16 cellular contexts compared by ENCODE assay signal in the genomic region with DNA sequence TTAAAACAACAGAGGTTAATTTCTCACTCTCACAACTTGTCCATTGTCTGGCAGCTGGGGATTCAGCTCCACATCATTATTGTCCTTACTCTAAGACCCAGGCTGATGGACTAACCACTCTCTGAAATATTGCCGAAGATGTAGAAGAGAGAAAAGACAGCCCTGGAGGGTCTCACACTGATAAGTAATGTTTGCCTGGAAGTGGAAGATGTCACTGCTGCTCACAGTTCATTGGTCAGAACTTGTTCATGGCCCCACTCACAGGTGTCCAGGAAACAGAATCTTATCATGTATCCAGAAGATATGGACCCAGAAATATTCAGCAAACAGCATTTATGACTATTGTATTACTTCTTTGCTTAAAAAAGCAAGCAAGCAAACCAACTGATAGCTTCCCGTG.
A peak's percentile ranks its signal among the peaks of the same experiment; 100 is the strongest.
DNase-seq lines count a peak whose midpoint lies in the region; ATAC-seq and TF ChIP-seq lines count a peak whose summit lies in the region.
"Had no signal": no experiment of that assay in that cellular context is flagged by ENCODE, and none has a peak within 500 bp of the region (broad histone marks: within the 10 kb centered on the region; RNA-seq: fewer than 3 reads in every experiment).

No MANE protein-coding gene starts in this region.

- ATAC-seq in stimulated activated effector memory CD8-positive, alpha-beta T cell treated with anti-CD3 and anti-CD28 coated beads, Interleukin-12 subunit alpha, Interleukin-12 subunit beta, amount 100 ng/mL, for 72 hours = no peak
- ATAC-seq: CD8-positive, alpha-beta T cell; GM12878; HepG2 had no signal

- H3K9me2 ChIP-seq in Loucy (replicated peaks; ENCODE audit: low read depth, low read length) (no peaks in the 10 kb centered on the region), OCI-LY7 (ENCODE audit: insufficient read depth, low read length) (no peaks in the 10 kb centered on the region)

- BruUV-seq in OCI-LY7 (replicated peaks; lab: Mats Ljungman, UMichigan) = no TSS peak

- H3K27ac ChIP-seq in OCI-LY7 (ENCODE audit: low read depth, low read length, poor library complexity, severe bottlenecking) = peak overlapping the region; percentile 76
- no peak overlapping the region for H3K27ac ChIP-seq in left ventricle myocardium inferior (replicated peaks)
- H3K27ac ChIP-seq: BLaER1 treated with 17β-estradiol and CSF1 and Interleukin-3, amounts not matched to agents 10 nM and 100 nM; GM23248 had no signal

- CTCF ChIA-PET in OCI-LY7 (lab: Charles Lee; ENCODE audit: unreplicated experiment) = no interaction called here

- TF ChIP-seq CTCF in Loucy (conservative IDR thresholded peaks at IDR 0.05; ENCODE audit: low read length) = no peak
- TF ChIP-seq CTCF in OCI-LY7 (conservative IDR thresholded peaks at IDR 0.05; ENCODE audit: low read length) = no peak
- TF ChIP-seq CTCF in left ventricle myocardium inferior (IDR thresholded peaks at IDR 0.05; ENCODE audit: borderline replicate concordance) = no peak

- no peak overlapping the region for H3K9ac ChIP-seq in Loucy (ENCODE audit: low read depth, low read length, poor library complexity, severe bottlenecking)
- H3K9ac ChIP-seq: BLaER1 treated with 17β-estradiol and CSF1 and Interleukin-3, amounts not matched to agents 10 nM and 100 nM; GM23248 had no signal

- H3K4me3 Mint-ChIP-seq in stimulated activated effector memory CD8-positive, alpha-beta T cell treated with anti-CD3 and anti-CD28 coated beads, Interleukin-12 subunit alpha, Interleukin-12 subunit beta, amount 100 ng/mL, for 72 hours = no peak overlapping the region
- H3K4me3 Mint-ChIP-seq: B cell; CD8-positive, alpha-beta T cell had no signal

- no peaks in the 10 kb centered on the region for H3K4me1 Mint-ChIP-seq in stimulated activated effector memory CD8-positive, alpha-beta T cell treated with anti-CD3 and anti-CD28 coated beads, Interleukin-12 subunit alpha, Interleukin-12 subunit beta, amount 100 ng/mL, for 72 hours

- intact Hi-C loops in OCI-LY7 (cut with micrococcal nuclease; ENCODE audit: unreplicated experiment) (loop anchor here (2.0 to 5.0 kb wide), 5 partner anchors 63 to 661 kb away; partner anchors contain the start of gene LPP), left ventricle myocardium inferior (cut with micrococcal nuclease) (no loop called here)

- H3K36me3 ChIP-seq in Loucy (ENCODE audit: insufficient read depth, low read length) (no peaks in the 10 kb centered on the region), OCI-LY7 (ENCODE audit: insufficient read depth, low read length) (no peaks in the 10 kb centered on the region), left ventricle myocardium inferior (no peaks in the 10 kb centered on the region)
- H3K36me3 ChIP-seq: BLaER1 treated with 17β-estradiol and CSF1 and Interleukin-3, amounts not matched to agents 10 nM and 100 nM; HAP-1 had no signal

- no peak overlapping the region for H3K4me3 ChIP-seq in Loucy (ENCODE audit: low read length, poor library complexity, severe bottlenecking)
- peak overlapping the region; percentile 6 for H3K4me3 ChIP-seq in OCI-LY7 (ENCODE audit: low read depth, low read length, poor library complexity, severe bottlenecking)
- no peak overlapping the region for H3K4me3 ChIP-seq in left ventricle myocardium inferior
- H3K4me3 ChIP-seq: BLaER1 treated with 17β-estradiol and CSF1 and Interleukin-3, amounts not matched to agents 10 nM and 100 nM; GM12878; GM23248; HAP-1 had no signal

- 0 out of 2 replicates have a peak overlapping the region, but pooled peaks have one; percentile 4 for H2AFZ ChIP-seq in Loucy (ENCODE audit: low read length)
- H2AFZ ChIP-seq in OCI-LY7 (ENCODE audit: low read length) = peak overlapping the region; percentile 50; the same call in 1 of the 2 replicates
- H2AFZ ChIP-seq: GM23248 had no signal

- H3K4me1 ChIP-seq in Loucy (ENCODE audit: insufficient read depth, low read length, poor library complexity, severe bottlenecking) (no peaks in the 10 kb centered on the region), OCI-LY7 (ENCODE audit: insufficient read depth, low read length, poor library complexity, severe bottlenecking) (peaks cover 91% of the 10 kb centered on the region), left ventricle myocardium inferior (peaks cover 14% of the 10 kb centered on the region)
- H3K4me1 ChIP-seq: HAP-1 had no signal

- no peaks in the 10 kb centered on the region for H3K79me2 ChIP-seq in Loucy (ENCODE audit: insufficient read depth, low read length)
- H3K79me2 ChIP-seq in OCI-LY7 (ENCODE audit: insufficient read depth, low read depth, low read length) = no peaks in the 10 kb centered on the region

- H3K27me3 ChIP-seq in Loucy (ENCODE audit: insufficient read depth, low read length, poor library complexity, severe bottlenecking) (no peaks in the 10 kb centered on the region), left ventricle myocardium inferior (ENCODE audit: low read depth) (no peaks in the 10 kb centered on the region)
- H3K27me3 ChIP-seq: BLaER1 treated with 17β-estradiol and CSF1 and Interleukin-3, amounts not matched to agents 10 nM and 100 nM had no signal

- H3K9me3 ChIP-seq in Loucy (ENCODE audit: insufficient read depth, low read depth, low read length) (no peaks in the 10 kb centered on the region), OCI-LY7 (ENCODE audit: low read length) (no peaks in the 10 kb centered on the region), left ventricle myocardium inferior (replicated peaks) (no peaks in the 10 kb centered on the region)
- H3K9me3 ChIP-seq: HAP-1 had no signal

- POLR2A ChIA-PET in OCI-LY7 (lab: Charles Lee) = interaction anchor here (0.7 to 9.8 kb wide), 10 partner anchors 20 to 1478 kb away, joined by 3 to 134 read pairs (median 4); partner anchors contain the start of gene BCL6

- DNase-seq in OCI-LY7 (ENCODE audit: low spot score) (peak; percentile 70), globus pallidus (ENCODE audit: low spot score) (no peak), NCI-H1105 (lab: John Stamatoyannopoulos, UW) (no peak), left ventricle myocardium inferior (no peak)
- DNase-seq in stimulated activated effector memory CD8-positive, alpha-beta T cell treated with anti-CD3 and anti-CD28 coated beads, Interleukin-12 subunit alpha, Interleukin-12 subunit beta, amount 100 ng/mL, for 72 hours (ENCODE audit: low spot score in 2 of 2) = no peak
- DNase-seq: Calu3; CD8-positive, alpha-beta T cell; DMS79 treated with DMSO at 0.1 percent for 48 hours; EL; GM23248 had no signal

- H3K27ac Mint-ChIP-seq in stimulated activated effector memory CD8-positive, alpha-beta T cell treated with anti-CD3 and anti-CD28 coated beads, Interleukin-12 subunit alpha, Interleukin-12 subunit beta, amount 100 ng/mL, for 72 hours = peak overlapping the region; percentile 38
- H3K27ac Mint-ChIP-seq: B cell; CD8-positive, alpha-beta T cell had no signal

- H4K20me1 ChIP-seq in Loucy (ENCODE audit: insufficient read depth, low read length, poor library complexity, severe bottlenecking) = no peaks in the 10 kb centered on the region
- no peaks in the 10 kb centered on the region for H4K20me1 ChIP-seq in OCI-LY7 (ENCODE audit: insufficient read depth, low read length)
- H4K20me1 ChIP-seq: BLaER1 treated with 17β-estradiol and CSF1 and Interleukin-3, amounts not matched to agents 10 nM and 100 nM had no signal

- H3K36me3 Mint-ChIP-seq in stimulated activated effector memory CD8-positive, alpha-beta T cell treated with anti-CD3 and anti-CD28 coated beads, Interleukin-12 subunit alpha, Interleukin-12 subunit beta, amount 100 ng/mL, for 72 hours = no peaks in the 10 kb centered on the region
- H3K36me3 Mint-ChIP-seq: CD8-positive, alpha-beta T cell had no signal

- H3K4me2 ChIP-seq in Loucy (ENCODE audit: low read depth, low read length, poor library complexity, severe bottlenecking) (no peak overlapping the region), OCI-LY7 (ENCODE audit: low read length) (peak overlapping the region; percentile 60)

- H3F3A ChIP-seq in Loucy (ENCODE audit: low read depth) = no peaks in the 10 kb centered on the region

- no peaks in the 10 kb centered on the region for H3K9me3 Mint-ChIP-seq in stimulated activated effector memory CD8-positive, alpha-beta T cell treated with anti-CD3 and anti-CD28 coated beads, Interleukin-12 subunit alpha, Interleukin-12 subunit beta, amount 100 ng/mL, for 72 hours
- H3K9me3 Mint-ChIP-seq: CD8-positive, alpha-beta T cell had no signal
